20 cellular contexts compared by ENCODE assay signal in genomic region chr19:47766670-47767069, GRCh38. TPM values are rescaled to one million over a fixed set of nuclear protein-coding genes. Genes with fewer than 3 reads are reported as not detected.
"Had no signal": no experiment of that assay in that cellular context is flagged by ENCODE, and none has a peak within 500 bp of the region (broad histone marks: within the 10 kb centered on the region; RNA-seq: fewer than 3 reads in every experiment).

No MANE protein-coding gene starts in this region.

- H3K27ac ChIP-seq: adrenal gland, SK-N-MC, VCaP had no signal

- H3K27me3 ChIP-seq: adrenal gland had no signal

- H3K27me3 Mint-ChIP-seq: activated naive CD8-positive, alpha-beta T cell treated with anti-CD3 and anti-CD28 coated beads, Interleukin-2, amount 10 ng/mL, durations not matched to agents 7 days and 5 days had no signal

- H3K9me3 ChIP-seq: adrenal gland had no signal

- H3K4me3 Mint-ChIP-seq: activated CD4-positive, alpha-beta memory T cell treated with anti-CD3 and anti-CD28 coated beads for 36 hours; activated CD4-positive, alpha-beta T cell treated with anti-CD3 and anti-CD28 coated beads, Interleukin-2, amount 10 ng/mL, durations not matched to agents 7 days and 5 days; activated naive CD8-positive, alpha-beta T cell treated with anti-CD3 and anti-CD28 coated beads, Interleukin-2, amount 10 ng/mL, durations not matched to agents 7 days and 5 days had no signal

- H3K4me3 ChIP-seq: adrenal gland, SK-N-MC had no signal

- H3K36me3 Mint-ChIP-seq: activated CD4-positive, alpha-beta memory T cell treated with anti-CD3 and anti-CD28 coated beads for 36 hours had no signal

- DNase-seq: activated CD4-positive, alpha-beta memory T cell treated with anti-CD3 and anti-CD28 coated beads for 36 hours; activated CD4-positive, alpha-beta T cell treated with anti-CD3 and anti-CD28 coated beads, Interleukin-2, amount 10 ng/mL, durations not matched to agents 7 days and 5 days; activated CD4-positive, CD25-positive, alpha-beta regulatory T cell; activated CD8-positive, alpha-beta memory T cell treated with anti-CD3 and anti-CD28 coated beads for 24 hours; activated naive CD4-positive, alpha-beta T cell treated with anti-CD3 and anti-CD28 coated beads, Interleukin-2, amount 50 U/mL, for 16 hours; activated naive CD8-positive, alpha-beta T cell treated with anti-CD3 and anti-CD28 coated beads, Interleukin-2, amount 10 ng/mL, durations not matched to agents 7 days and 5 days; activated T-cell treated with anti-CD3 and anti-CD28 coated beads, Interleukin-2, amount 50 U/mL, for 48 hours; adrenal gland; KBM-7; NCI-H2171; NCI-H2227 treated with DMSO at 0.1 percent for 48 hours; NCI-H446 treated with DMSO at 0.1 percent for 48 hours; NCI-H524 treated with DMSO at 0.1 percent for 48 hours; T-helper 1 cell had no signal

- H3K4me1 ChIP-seq: adrenal gland had no signal

- H3K36me3 ChIP-seq: adrenal gland had no signal

- H3K27ac Mint-ChIP-seq: activated CD4-positive, alpha-beta memory T cell treated with anti-CD3 and anti-CD28 coated beads for 36 hours; activated CD4-positive, alpha-beta T cell treated with anti-CD3 and anti-CD28 coated beads, Interleukin-2, amount 10 ng/mL, durations not matched to agents 7 days and 5 days; activated naive CD8-positive, alpha-beta T cell treated with anti-CD3 and anti-CD28 coated beads, Interleukin-2, amount 10 ng/mL, durations not matched to agents 7 days and 5 days; activated T-helper 2 cell treated with anti-CD3 and anti-CD28 coated beads, Interferon-gamma antibody, Interleukin-2, Interleukin-4, amounts not matched to agents 10 μg/mL and 5 μg/mL and 100 μg/mL, durations not matched to agents 14 hours and 24 hours and 36 hours had no signal

- H3K9me3 Mint-ChIP-seq: activated CD4-positive, alpha-beta memory T cell treated with anti-CD3 and anti-CD28 coated beads for 36 hours; activated CD4-positive, alpha-beta T cell treated with anti-CD3 and anti-CD28 coated beads, Interleukin-2, amount 10 ng/mL, durations not matched to agents 7 days and 5 days; activated naive CD8-positive, alpha-beta T cell treated with anti-CD3 and anti-CD28 coated beads, Interleukin-2, amount 10 ng/mL, durations not matched to agents 7 days and 5 days; activated T-helper 2 cell treated with anti-CD3 and anti-CD28 coated beads, Interferon-gamma antibody, Interleukin-2, Interleukin-4, amounts not matched to agents 10 μg/mL and 5 μg/mL and 100 μg/mL, durations not matched to agents 14 hours and 24 hours and 36 hours had no signal

RNA-seq across cellular contexts. Expression of gene TPRX1, which starts 37.7 kb away (rescaled TPM):
- total RNA-seq: activated CD4-positive, alpha-beta memory T cell treated with anti-CD3 and anti-CD28 coated beads for 36 hours; activated CD4-positive, alpha-beta T cell treated with anti-CD3 and anti-CD28 coated beads, Interleukin-2, amount 10 ng/mL, durations not matched to agents 7 days and 5 days; activated naive CD8-positive, alpha-beta T cell treated with anti-CD3 and anti-CD28 coated beads, Interleukin-2, amount 10 ng/mL, durations not matched to agents 7 days and 5 days; activated T-helper 2 cell treated with anti-CD3 and anti-CD28 coated beads, Interferon-gamma antibody, Interleukin-2, Interleukin-4, amounts not matched to agents 10 μg/mL and 5 μg/mL and 100 μg/mL, durations not matched to agents 14 hours and 24 hours and 36 hours; adrenal gland; cardiac septum; RPMI7951; T-helper 2 cell treated with Interferon-gamma antibody and Interleukin-4, amounts not matched to agents 100 ng/mL and 5 ng/mL, for 36 hours had no signal
- polyA plus RNA-seq: adrenal gland had no signal

RNA-seq across cellular contexts. Expression of gene EHD2, which starts 53.4 kb away (rescaled TPM):
- total RNA-seq: activated CD4-positive, alpha-beta T cell treated with anti-CD3 and anti-CD28 coated beads, Interleukin-2, amount 10 ng/mL, durations not matched to agents 7 days and 5 days had no signal

RNA-seq across cellular contexts. Expression of gene CRX, which starts 55.1 kb away (rescaled TPM):
- total RNA-seq: activated CD4-positive, alpha-beta memory T cell treated with anti-CD3 and anti-CD28 coated beads for 36 hours; activated CD4-positive, alpha-beta T cell treated with anti-CD3 and anti-CD28 coated beads, Interleukin-2, amount 10 ng/mL, durations not matched to agents 7 days and 5 days; activated T-helper 2 cell treated with anti-CD3 and anti-CD28 coated beads, Interferon-gamma antibody, Interleukin-2, Interleukin-4, amounts not matched to agents 10 μg/mL and 5 μg/mL and 100 μg/mL, durations not matched to agents 14 hours and 24 hours and 36 hours; adrenal gland; cardiac septum; RPMI7951; T-helper 2 cell treated with Interferon-gamma antibody and Interleukin-4, amounts not matched to agents 100 ng/mL and 5 ng/mL, for 36 hours had no signal
